Comparison of ENCODE assay signal across 17 cellular contexts in the genomic region with DNA sequence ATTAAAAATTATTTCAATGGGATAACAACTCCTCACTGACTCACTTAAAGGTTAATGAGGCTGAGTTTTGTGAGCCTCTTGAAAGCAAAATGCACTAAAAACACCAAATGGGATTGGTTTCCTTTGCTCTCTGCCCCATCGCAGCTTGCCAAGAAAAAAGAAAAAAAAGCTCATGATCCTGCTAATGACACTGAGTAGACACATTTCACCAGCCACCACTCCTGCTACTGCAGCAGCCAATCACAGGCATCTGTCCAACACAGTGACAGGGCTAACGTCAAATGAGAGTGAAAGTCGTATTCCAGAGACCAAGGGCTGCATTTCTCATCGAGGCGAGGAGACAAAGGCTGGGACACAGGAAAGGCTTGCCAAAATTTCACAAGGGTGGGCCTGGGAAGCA. TPM values are rescaled to one million over a fixed set of nuclear protein-coding genes. Genes with fewer than 3 reads are reported as not detected.
DNase-seq lines count a peak whose midpoint lies in the region; ATAC-seq, FAIRE-seq and TF ChIP-seq lines count a peak whose summit lies in the region.
"Had no signal": no experiment of that assay in that cellular context is flagged by ENCODE, and none has a peak within 500 bp of the region (broad histone marks: within the 10 kb centered on the region; RNA-seq: fewer than 3 reads in every experiment).

No MANE protein-coding gene starts in this region.

- DNase-seq in SK-N-DZ (ENCODE audit: low spot score) (peak; percentile 48), kidney tubule cell (ENCODE audit: low spot score) (peak; percentile 52), small intestine (peak; percentile 89), NCI-H128 (lab: John Stamatoyannopoulos, UW; ENCODE audit: unreplicated experiment) (no peak), NCI-H524 (lab: John Stamatoyannopoulos, UW) (no peak)
- no peak for DNase-seq in stimulated activated naive CD4-positive, alpha-beta T cell treated with Interleukin-2 at 50 U/mL for 16 hours (lab: John Stamatoyannopoulos, UW)
- DNase-seq: activated CD8-positive, alpha-beta T cell treated with anti-CD3 and anti-CD28 coated beads for 36 hours; activated effector memory CD4-positive, alpha-beta T cell treated with anti-CD3 and anti-CD28 coated beads, Interleukin-2, amount 50 U/mL, for 16 hours; CD4-positive, CD25-positive, alpha-beta regulatory T cell; effector CD4-positive, alpha-beta T cell; NCI-H187; NCI-H774 had no signal

- H3K4me1 ChIP-seq in HEK293 (ENCODE audit: control insufficient read depth, insufficient read depth, low read length) (no peaks in the 10 kb centered on the region), small intestine (ENCODE audit: control insufficient read depth in 2 of 2, insufficient read depth in 1 of 2, low read depth in 1 of 2, low read length in 1 of 2) (peaks cover 5 to 8% of the 10 kb centered on the region in 2 donors)

- TF ChIP-seq CTCF in HEK293 (tag by site-specific recombination; IDR thresholded peaks at IDR 0.05) = no peak

- H3K9me3 ChIP-seq in HEK293 (ENCODE audit: control insufficient read depth, insufficient read depth, low read depth, low read length) (no peaks in the 10 kb centered on the region), small intestine (ENCODE audit: control insufficient read depth, low read depth) (no peaks in the 10 kb centered on the region)
- H3K9me3 ChIP-seq: right atrium auricular region had no signal

- H3K4me3 ChIP-seq in HEK293 (ENCODE audit: low read depth, low read length) (no peak overlapping the region), small intestine (ENCODE audit: low read depth in 1 of 2, low read length in 2 of 2) (peak overlapping the region in 1 of 2 donors; percentile 32)
- H3K4me3 ChIP-seq: right atrium auricular region had no signal

- no peak overlapping the region for H3K27ac ChIP-seq in HEK293 (ENCODE audit: extremely low read depth, low read depth, low read length)
- peak overlapping the region; percentile 50 to 78 for H3K27ac ChIP-seq in small intestine (ENCODE audit: low read depth in 1 of 2, low read length in 1 of 2)

- POLR2A ChIA-PET in HEK293 (lab: Yijun Ruan, JAX) = no interaction called here

- H3K27me3 ChIP-seq in small intestine (ENCODE audit: control insufficient read depth in 2 of 2, insufficient read depth in 2 of 2, low read length in 2 of 2) = peaks cover 0 to 2% of the 10 kb centered on the region in 2 donors
- H3K27me3 ChIP-seq: right atrium auricular region had no signal

- H3K36me3 ChIP-seq in HEK293 (ENCODE audit: control insufficient read depth in 2 of 2, insufficient read depth in 1 of 2, low read length in 2 of 2) = no peaks in the 10 kb centered on the region
- no peaks in the 10 kb centered on the region for H3K36me3 ChIP-seq in small intestine (ENCODE audit: control insufficient read depth in 2 of 2, insufficient read depth in 2 of 2, low read length in 2 of 2)
- H3K36me3 ChIP-seq: right atrium auricular region had no signal

- no peak for FAIRE-seq in small intestine (lab: Jason Lieb, UNC)
- FAIRE-seq: keratinocyte had no signal

- no peak for ATAC-seq in HG02759 (IDR thresholded peaks at IDR 0.05; ENCODE audit: unreplicated experiment)
- ATAC-seq: activated CD8-positive, alpha-beta T cell treated with anti-CD3 and anti-CD28 coated beads for 36 hours; stimulated activated memory B cell treated with anti-CD40 and anti-IgM and Interleukin-4, amounts not matched to agents 10 μg/mL and 1 μg/mL and 100 μg/mL, for 72 hours had no signal

- WGBS in small intestine, 3 donors = 15 to 59% (median 38%) methylated on average over 5 of the region's 5 CpGs

- CTCF ChIA-PET in HEK293 (lab: Yijun Ruan, JAX) = interaction anchor here (0.6 to 1.2 kb wide), 3 partner anchors 165 to 795 kb away, joined by 3 to 4 read pairs (median 3); no protein-coding TSS in a partner anchor

TF ChIP-seq in HEK293, 187 proteins besides CTCF, POLR2A, EP300 and RAD21 (continues in another document):
- TF ChIP-seq PRDM6 (tag by site-specific recombination; IDR thresholded peaks at IDR 0.05) (peak; percentile 75), ZNF510 (tag by site-specific recombination; IDR thresholded peaks at IDR 0.05; ENCODE audit: insufficient replicate concordance) (no peak), ZNF19 (tag by site-specific recombination; IDR thresholded peaks at IDR 0.05; ENCODE audit: low read depth) (no peak), ZNF433 (tag by site-specific recombination; IDR thresholded peaks at IDR 0.05; ENCODE audit: low read depth) (no peak), ZNF211 (tag by site-specific recombination; IDR thresholded peaks at IDR 0.05; ENCODE audit: low read depth) (no peak), ZNF629 (tag by site-specific recombination; IDR thresholded peaks at IDR 0.05) (no peak), ZNF292 (tag by site-specific recombination; IDR thresholded peaks at IDR 0.05; ENCODE audit: borderline replicate concordance, low read depth) (no peak), ZNF214 (tag by site-specific recombination; IDR thresholded peaks at IDR 0.05; ENCODE audit: borderline replicate concordance) (no peak), ZNF23 (tag by site-specific recombination; IDR thresholded peaks at IDR 0.05; ENCODE audit: borderline replicate concordance) (no peak), KLF16 (tag by site-specific recombination; IDR thresholded peaks at IDR 0.05) (no peak), ZNF404 (tag by site-specific recombination; IDR thresholded peaks at IDR 0.05) (no peak), ZNF155 (tag by site-specific recombination; IDR thresholded peaks at IDR 0.05) (no peak), SP2 (tag by site-specific recombination; IDR thresholded peaks at IDR 0.05) (peak; percentile 64), ZNF600 (tag by site-specific recombination; IDR thresholded peaks at IDR 0.05) (no peak), SETDB1 (IDR thresholded peaks at IDR 0.05; ENCODE audit: insufficient read length, low read length) (peak; percentile 85)
- TF ChIP-seq, protein P1, sequence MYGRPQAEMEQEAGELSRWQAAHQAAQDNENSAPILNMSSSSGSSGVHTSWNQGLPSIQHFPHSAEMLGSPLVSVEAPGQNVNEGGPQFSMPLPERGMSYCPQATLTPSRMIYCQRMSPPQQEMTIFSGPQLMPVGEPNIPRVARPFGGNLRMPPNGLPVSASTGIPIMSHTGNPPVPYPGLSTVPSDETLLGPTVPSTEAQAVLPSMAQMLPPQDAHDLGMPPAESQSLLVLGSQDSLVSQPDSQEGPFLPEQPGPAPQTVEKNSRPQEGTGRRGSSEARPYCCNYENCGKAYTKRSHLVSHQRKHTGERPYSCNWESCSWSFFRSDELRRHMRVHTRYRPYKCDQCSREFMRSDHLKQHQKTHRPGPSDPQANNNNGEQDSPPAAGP (tag by site-specific recombination; IDR thresholded peaks at IDR 0.05) = no peak
- TF ChIP-seq, protein P2, sequence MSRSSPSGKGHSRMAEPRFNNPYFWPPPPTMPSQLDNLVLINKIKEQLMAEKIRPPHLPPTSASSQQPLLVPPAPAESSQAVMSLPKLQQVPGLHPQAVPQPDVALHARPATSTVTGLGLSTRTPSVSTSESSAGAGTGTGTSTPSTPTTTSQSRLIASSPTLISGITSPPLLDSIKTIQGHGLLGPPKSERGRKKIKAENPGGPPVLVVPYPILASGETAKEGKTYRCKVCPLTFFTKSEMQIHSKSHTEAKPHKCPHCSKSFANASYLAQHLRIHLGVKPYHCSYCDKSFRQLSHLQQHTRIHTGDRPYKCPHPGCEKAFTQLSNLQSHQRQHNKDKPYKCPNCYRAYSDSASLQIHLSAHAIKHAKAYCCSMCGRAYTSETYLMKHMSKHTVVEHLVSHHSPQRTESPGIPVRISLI (tag by site-specific recombination; IDR thresholded peaks at IDR 0.05) = peak; percentile 84
- TF ChIP-seq, protein P3, sequence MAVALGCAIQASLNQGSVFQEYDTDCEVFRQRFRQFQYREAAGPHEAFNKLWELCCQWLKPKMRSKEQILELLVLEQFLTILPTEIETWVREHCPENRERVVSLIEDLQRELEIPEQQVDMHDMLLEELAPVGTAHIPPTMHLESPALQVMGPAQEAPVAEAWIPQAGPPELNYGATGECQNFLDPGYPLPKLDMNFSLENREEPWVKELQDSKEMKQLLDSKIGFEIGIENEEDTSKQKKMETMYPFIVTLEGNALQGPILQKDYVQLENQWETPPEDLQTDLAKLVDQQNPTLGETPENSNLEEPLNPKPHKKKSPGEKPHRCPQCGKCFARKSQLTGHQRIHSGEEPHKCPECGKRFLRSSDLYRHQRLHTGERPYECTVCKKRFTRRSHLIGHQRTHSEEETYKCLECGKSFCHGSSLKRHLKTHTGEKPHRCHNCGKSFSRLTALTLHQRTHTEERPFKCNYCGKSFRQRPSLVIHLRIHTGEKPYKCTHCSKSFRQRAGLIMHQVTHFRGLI (tag by site-specific recombination; IDR thresholded peaks at IDR 0.05) = no peak

RNA-seq across cellular contexts. Expression of gene APBB2, which starts 5.2 kb away (rescaled TPM):
- polyA plus RNA-seq in SK-N-DZ (2014; cell fraction: cytosol; rRNA removed) = 31.1 and 42.5 TPM in 2 replicates
- polyA plus RNA-seq in SK-N-DZ (2014; cell fraction: nucleus; rRNA removed) = 28.4 and 33.8 TPM in 2 replicates
- 10 to 100 TPM in 1 of 3 donors, 1 to 10 TPM in 2; 4.5 to 12.0 (median 5.7) TPM for polyA plus RNA-seq in small intestine
- polyA plus RNA-seq: CD4-positive, CD25-positive, alpha-beta regulatory T cell had no signal

RNA-seq across cellular contexts. Expression of gene UCHL1, which starts 47.5 kb away (rescaled TPM):
- polyA plus RNA-seq in SK-N-DZ (2014; cell fraction: cytosol; rRNA removed) = 2,506 and 2,812 TPM in 2 replicates
- polyA plus RNA-seq in SK-N-DZ (2014; cell fraction: nucleus; rRNA removed) = 4,720 and 4,854 TPM in 2 replicates
- 100 to 1,000 TPM in 1 of 3 donors, 1 to 10 TPM in 1, not detected in 1; 5.4 to 134 TPM for polyA plus RNA-seq in small intestine
- polyA plus RNA-seq: CD4-positive, CD25-positive, alpha-beta regulatory T cell had no signal

Comparison
In these comparisons a context has a peak if more than half of its experiments do, and no peak if none do; other contexts are left out.
1. DNase-seq: peak in SK-N-DZ (single experiment), kidney tubule cell (single experiment) and small intestine (single experiment); none in stimulated activated naive CD4-positive, alpha-beta T cell treated with Interleukin-2 at 50 U/mL for 16 hours (single experiment), NCI-H128 (single experiment) and NCI-H524 (0 of 2).